ENCODE assay signal across 8 cellular contexts in the genomic region with DNA sequence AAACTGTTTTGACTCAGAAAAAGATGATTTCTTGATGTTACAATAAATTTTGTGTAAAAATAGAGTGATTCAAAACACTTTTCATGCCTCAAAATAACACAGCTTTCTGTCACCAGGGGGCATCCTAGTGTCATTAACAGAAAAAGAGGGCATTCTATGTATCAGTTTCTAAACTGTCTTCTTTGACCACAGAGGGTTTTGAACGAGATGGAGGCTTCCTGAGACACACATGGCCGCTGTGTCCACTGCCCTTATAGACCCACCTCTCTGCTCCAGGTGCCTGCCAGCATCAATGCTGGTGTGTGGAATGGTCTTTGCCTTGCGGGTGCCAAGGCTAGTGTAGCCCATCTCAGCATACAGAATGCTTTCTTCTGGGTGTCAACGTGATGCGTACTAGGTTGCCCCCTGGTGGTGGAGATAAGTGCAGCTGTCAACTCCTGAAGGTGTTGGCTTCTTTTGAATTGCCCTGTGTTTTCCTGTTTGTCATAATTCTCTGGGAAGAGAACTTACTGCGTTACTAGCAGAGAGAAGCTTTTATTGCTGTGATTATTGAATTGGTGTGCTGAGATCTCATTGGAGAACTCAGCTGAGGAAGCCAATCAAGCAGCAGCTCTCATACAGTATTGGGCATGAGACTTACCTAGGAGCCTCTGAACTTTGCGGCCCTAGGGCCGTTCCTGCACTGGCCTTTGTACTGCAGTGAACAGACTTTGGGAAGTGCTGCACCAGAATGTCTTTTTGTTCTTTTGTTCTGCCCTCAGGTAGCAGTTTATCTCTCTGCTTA. TPM values are rescaled to one million over a fixed set of nuclear protein-coding genes. Genes with fewer than 3 reads are reported as not detected.
DNase-seq lines count a peak whose midpoint lies in the region; ATAC-seq, FAIRE-seq and TF ChIP-seq lines count a peak whose summit lies in the region.

No MANE protein-coding gene starts in this region.

- peak overlapping the region in 1 of 2 donors; percentile 56 for H3K27ac Mint-ChIP-seq in activated naive CD4-positive, alpha-beta T cell treated with anti-CD3 and anti-CD28 coated beads, Interleukin-2, amount 50 U/mL, for 72 hours
- H3K27ac Mint-ChIP-seq in glutamatergic neuron (ENCODE audit: unreplicated experiment), result peak overlapping the region; percentile 28

- H3K4me3 Mint-ChIP-seq in glutamatergic neuron (ENCODE audit: unreplicated experiment), result no peak overlapping the region

- H3K27me3 Mint-ChIP-seq in glutamatergic neuron (ENCODE audit: unreplicated experiment), result no peaks in the 10 kb centered on the region

- H3K36me3 Mint-ChIP-seq in activated naive CD4-positive, alpha-beta T cell treated with anti-CD3 and anti-CD28 coated beads, Interleukin-2, amount 50 U/mL, for 72 hours, result peaks cover 11 to 12% of the 10 kb centered on the region in 2 donors
- no peaks in the 10 kb centered on the region for H3K36me3 Mint-ChIP-seq in glutamatergic neuron (ENCODE audit: unreplicated experiment)

- TF ChIP-seq CTCF in D721Med (IDR thresholded peaks at IDR 0.05; ENCODE audit: insufficient read depth, missing control alignments), result peak; percentile 79
- TF ChIP-seq CTCF in LNCAP (IDR thresholded peaks at IDR 0.05), result peak; percentile 93
- peak; percentile 95 for TF ChIP-seq CTCF in glutamatergic neuron (IDR thresholded peaks at IDR 0.05; ENCODE audit: partially characterized antibody, unreplicated experiment)

- intact Hi-C loops in posterior cingulate gyrus (cut with DNase I), result no loop called here

- DNase-seq in D721Med (ENCODE audit: insufficient read length, low spot score) (peak; percentile 18), SKM-1 (lab: John Stamatoyannopoulos, UW; ENCODE audit: unreplicated experiment) (peak; percentile 70), glutamatergic neuron (peak; percentile 82), posterior cingulate gyrus (peak in 8 of 10 donors; percentile 45 to 91 (median 74)), urothelium cell line (ENCODE audit: low spot score) (peak; percentile 79)
- peak; percentile 71 to 81 for DNase-seq in activated naive CD4-positive, alpha-beta T cell treated with anti-CD3 and anti-CD28 coated beads, Interleukin-2, amount 50 U/mL, for 72 hours (ENCODE audit: low spot score in 2 of 2)

- peaks cover 75% of the 10 kb centered on the region for H3K4me1 Mint-ChIP-seq in glutamatergic neuron (ENCODE audit: low read depth, unreplicated experiment)

- H3K9me3 Mint-ChIP-seq in activated naive CD4-positive, alpha-beta T cell treated with anti-CD3 and anti-CD28 coated beads, Interleukin-2, amount 50 U/mL, for 72 hours, result no peaks in the 10 kb centered on the region
- H3K9me3 Mint-ChIP-seq in glutamatergic neuron (ENCODE audit: unreplicated experiment), result peaks cover 5% of the 10 kb centered on the region

- peak; percentile 58 for ATAC-seq in GM21515 (IDR thresholded peaks at IDR 0.05; ENCODE audit: unreplicated experiment)
- peak; percentile 71 to 82 for ATAC-seq in activated naive CD4-positive, alpha-beta T cell treated with anti-CD3 and anti-CD28 coated beads, Interleukin-2, amount 50 U/mL, for 72 hours

- no peak for FAIRE-seq in D721Med (lab: Jason Lieb, UNC)
- FAIRE-seq in urothelium cell line (lab: Jason Lieb, UNC), result no peak

RNA-seq across cellular contexts. Expression of gene USP10, which starts 38.6 kb away (rescaled TPM):
- 100 to 1,000 TPM in 1 of 2 donors, 10 to 100 TPM in 1; 82.7 to 129 TPM for total RNA-seq in activated naive CD4-positive, alpha-beta T cell treated with anti-CD3 and anti-CD28 coated beads, Interleukin-2, amount 50 U/mL, for 72 hours
- total RNA-seq in glutamatergic neuron (ENCODE audit: unreplicated experiment), result 100 TPM

Comparison
In these comparisons a context has a peak if more than half of its experiments do, and no peak if none do; other contexts are left out.
1. Peak in every context shown above with its lines: DNase-seq and ATAC-seq.
2. DNase-seq: peak in every context shown above with its lines; median percentile 82 in glutamatergic neuron; 79 in urothelium cell line; 76 in activated naive CD4-positive, alpha-beta T cell treated with anti-CD3 and anti-CD28 coated beads, Interleukin-2, amount 50 U/mL, for 72 hours; 74 in posterior cingulate gyrus; 70 in SKM-1; 18 in D721Med.